In genomic region chr9:71830929-71831328, GRCh38 we compare ENCODE assay signal across 28 cellular contexts.
DNase-seq lines count a peak whose midpoint lies in the region; ATAC-seq, FAIRE-seq and TF ChIP-seq lines count a peak whose summit lies in the region.
"Had no signal": no experiment of that assay in that cellular context is flagged by ENCODE, and none has a peak within 500 bp of the region (broad histone marks: within the 10 kb centered on the region; RNA-seq: fewer than 3 reads in every experiment).

No MANE protein-coding gene starts in this region.

- peak; percentile 84 for ATAC-seq in PC-3
- ATAC-seq: gastrocnemius medialis; stimulated activated naive CD8-positive, alpha-beta T cell treated with anti-CD3 and anti-CD28 coated beads, Interleukin-15, amount 100 ng/mL, for 72 hours; T-cell had no signal

- TF ChIP-seq EP300 in SK-N-SH (IDR thresholded peaks at IDR 0.05; ENCODE audit: borderline replicate concordance in 1 of 2, low read depth in 1 of 2, low read length in 1 of 2), result no peak

- H3K27me3 ChIP-seq in PC-3 (ENCODE audit: low read length) (no peaks in the 10 kb centered on the region), dorsolateral prefrontal cortex (no peaks in the 10 kb centered on the region), small intestine (ENCODE audit: control insufficient read depth in 2 of 2, insufficient read depth in 2 of 2, low read length in 2 of 2) (no peaks in the 10 kb centered on the region), tibial artery (no peaks in the 10 kb centered on the region), SK-N-SH (ENCODE audit: insufficient read depth) (no peaks in the 10 kb centered on the region; the same call in 1 of the 2 replicates)
- H3K27me3 ChIP-seq: BLaER1 treated with 17β-estradiol and CSF1 and Interleukin-3, amounts not matched to agents 10 nM and 100 nM; cardiac muscle cell; gastrocnemius medialis; tibial nerve had no signal

- intact Hi-C loops in PC-3 (cut with micrococcal nuclease) (no loop called here), dorsolateral prefrontal cortex (cut with DNase I) (loop anchor here in 1 of 2 donors (2.0 kb wide), 1 partner anchor 80 kb away; the partner anchor contains the start of genes ABHD17B and C9orf85), tibial artery (cut with DNase I; ENCODE audit: low total_unique reads) (no loop called here)

- H3K4me2 ChIP-seq in PC-3 (ENCODE audit: low read length) (no peak overlapping the region), SK-N-SH (no peak overlapping the region)
- H3K4me2 ChIP-seq: BLaER1 treated with 17β-estradiol and CSF1 and Interleukin-3, amounts not matched to agents 10 nM and 100 nM had no signal

- H3K9me3 ChIP-seq in PC-3 (ENCODE audit: low read length) (peaks cover 7% of the 10 kb centered on the region; the same call in 1 of the 2 replicates), small intestine (ENCODE audit: control insufficient read depth, low read depth) (no peaks in the 10 kb centered on the region), tibial artery (no peaks in the 10 kb centered on the region), SK-N-SH (0 out of 2 replicates have a peak, but pooled peaks cover 4% of the 10 kb centered on the region)
- H3K9me3 ChIP-seq: gastrocnemius medialis had no signal

- H3K4me1 ChIP-seq in PC-3 (ENCODE audit: insufficient read depth, low read length) (peaks cover 7% of the 10 kb centered on the region; the same call in 1 of the 2 replicates), small intestine (ENCODE audit: control insufficient read depth in 2 of 2, insufficient read depth in 1 of 2, low read depth in 1 of 2, low read length in 1 of 2) (no peaks in the 10 kb centered on the region), tibial artery (no peaks in the 10 kb centered on the region), SK-N-SH (ENCODE audit: control insufficient read depth in 1 of 2, insufficient read depth in 2 of 2, low read depth in 1 of 2, low read length in 1 of 2) (no peaks in the 10 kb centered on the region)
- H3K4me1 ChIP-seq: BLaER1 treated with 17β-estradiol and CSF1 and Interleukin-3, amounts not matched to agents 10 nM and 100 nM; gastrocnemius medialis had no signal

- H3K79me2 ChIP-seq in PC-3 (ENCODE audit: low read length) (no peaks in the 10 kb centered on the region), SK-N-SH (ENCODE audit: insufficient read depth) (no peaks in the 10 kb centered on the region)

- no peak for DNase-seq in H54 (ENCODE audit: insufficient read length, low spot score)
- peak; percentile 53 for DNase-seq in PC-3
- DNase-seq in dorsolateral prefrontal cortex, result no peak
- peak; percentile 35 for DNase-seq in small intestine
- no peak for DNase-seq in HT-29 (ENCODE audit: low spot score)
- no peak for DNase-seq in NCI-H82 treated with DMSO at 0.1 percent for 48 hours (lab: John Stamatoyannopoulos, UW; ENCODE audit: unreplicated experiment)
- no peak for DNase-seq in tibial artery
- DNase-seq in SK-N-SH, result no peak
- DNase-seq: ACHN; activated B cell treated with CpG ODN at 0.5 μM for 24 hours; activated CD4-positive, alpha-beta T cell treated with anti-CD3 and anti-CD28 coated beads, Interleukin-2, amount 50 U/mL, for 1 hour; activated naive CD4-positive, alpha-beta T cell treated with anti-CD3 and anti-CD28 coated beads, Interleukin-2, amount 10 ng/mL, durations not matched to agents 7 days and 5 days; COR-L47; DMS79; gastrocnemius medialis; GF-D8; H9; MM.1S; naive B cell; NCI-H1417; NCI-H510A; stimulated activated naive CD8-positive, alpha-beta T cell treated with anti-CD3 and anti-CD28 coated beads, Interleukin-15, amount 100 ng/mL, for 72 hours; T-cell had no signal

- H3K9me2 ChIP-seq in PC-3 (replicated peaks; ENCODE audit: low read length), result no peaks in the 10 kb centered on the region
- no peaks in the 10 kb centered on the region for H3K9me2 ChIP-seq in SK-N-SH

- no peak for TF ChIP-seq CTCF in PC-3 (conservative IDR thresholded peaks at IDR 0.05; ENCODE audit: low read depth, low read length)
- no peak for TF ChIP-seq CTCF in dorsolateral prefrontal cortex (IDR thresholded peaks at IDR 0.05 in 54 of 56, conservative IDR thresholded peaks at IDR 0.05 in 2 of 56; ENCODE audit: low read depth in 1 of 56, partially characterized antibody in 56 of 56)
- TF ChIP-seq CTCF in tibial artery (IDR thresholded peaks at IDR 0.05), result no peak
- TF ChIP-seq CTCF in SK-N-SH (IDR thresholded peaks at IDR 0.05), result no peak

- FAIRE-seq in H54 (lab: Jason Lieb, UNC), result peak; percentile 57
- FAIRE-seq in small intestine (lab: Jason Lieb, UNC), result no peak
- FAIRE-seq: endometrium, RCC 7860 had no signal

- no peak overlapping the region for H3K9ac ChIP-seq in PC-3 (ENCODE audit: low read length)
- no peak overlapping the region for H3K9ac ChIP-seq in SK-N-SH
- H3K9ac ChIP-seq: BLaER1 treated with 17β-estradiol and CSF1 and Interleukin-3, amounts not matched to agents 10 nM and 100 nM had no signal

- CTCF ChIA-PET in PC-3 (lab: Charles Lee) (interaction anchor here (0.5 kb wide), 1 partner anchor 118 kb away, joined by 3 read pairs; no protein-coding TSS in a partner anchor), SK-N-SH (lab: Yijun Ruan, JAX) (interaction anchor here (1.4 kb wide), 1 partner anchor 24 kb away, joined by 3 read pairs; no protein-coding TSS in a partner anchor)

- H2AFZ ChIP-seq in PC-3 (ENCODE audit: low read length) (no peak overlapping the region), SK-N-SH (ENCODE audit: low read depth) (no peak overlapping the region)

- no peak overlapping the region for H3K4me3 ChIP-seq in PC-3 (ENCODE audit: low read length)
- no peak overlapping the region for H3K4me3 ChIP-seq in dorsolateral prefrontal cortex
- H3K4me3 ChIP-seq in small intestine (ENCODE audit: low read depth in 1 of 2, low read length in 2 of 2), result no peak overlapping the region
- H3K4me3 ChIP-seq in tibial artery, result no peak overlapping the region
- no peak overlapping the region for H3K4me3 ChIP-seq in SK-N-SH (ENCODE audit: low read depth in 2 of 2, low read length in 1 of 2)
- H3K4me3 ChIP-seq: BLaER1 treated with 17β-estradiol and CSF1 and Interleukin-3, amounts not matched to agents 10 nM and 100 nM; cardiac muscle cell; gastrocnemius medialis; tibial nerve had no signal

- H3F3A ChIP-seq in PC-3 (ENCODE audit: low read length, unreplicated experiment), result no peaks in the 10 kb centered on the region
- H3F3A ChIP-seq in SK-N-SH (replicated peaks; ENCODE audit: insufficient read depth), result no peaks in the 10 kb centered on the region

- 51 to 71% (median 52%) methylated on average over 1 of the region's 1 CpG for WGBS in small intestine, 3 donors
- WGBS in SK-N-SH (ENCODE audit: low lambda C conversion rate), result 0% methylated on average over 1 of the region's 1 CpG

- TF ChIP-seq RAD21 in SK-N-SH (IDR thresholded peaks at IDR 0.05; ENCODE audit: low read length), result no peak

- H3K36me3 ChIP-seq in PC-3 (ENCODE audit: low read depth, low read length) (no peaks in the 10 kb centered on the region), small intestine (ENCODE audit: control insufficient read depth in 2 of 2, insufficient read depth in 2 of 2, low read length in 2 of 2) (no peaks in the 10 kb centered on the region), tibial artery (no peaks in the 10 kb centered on the region), SK-N-SH (replicated peaks in 1 of 2; ENCODE audit: control insufficient read depth in 1 of 2, insufficient read depth in 2 of 2, low read length in 1 of 2) (no peaks in the 10 kb centered on the region)
- H3K36me3 ChIP-seq: BLaER1 treated with 17β-estradiol and CSF1 and Interleukin-3, amounts not matched to agents 10 nM and 100 nM; cardiac muscle cell; gastrocnemius medialis; tibial nerve had no signal

- POLR2A ChIA-PET in PC-3 (lab: Charles Lee; ENCODE audit: unreplicated experiment) (no interaction called here), SK-N-SH (lab: Yijun Ruan, JAX) (no interaction called here)

- no peak for TF ChIP-seq POLR2A in H54 (IDR thresholded peaks at IDR 0.05; ENCODE audit: low read depth, low read length)

- H3K27ac ChIP-seq in PC-3 (ENCODE audit: low read length) (no peak overlapping the region), dorsolateral prefrontal cortex (peak overlapping the region in 57 of 59 donors; percentile 52 to 97 (median 86)), small intestine (ENCODE audit: low read depth in 1 of 2, low read length in 1 of 2) (no peak overlapping the region), tibial artery (no peak overlapping the region), SK-N-SH (ENCODE audit: low read depth in 2 of 2, low read length in 1 of 2) (no peak overlapping the region)
- H3K27ac ChIP-seq: BLaER1 treated with 17β-estradiol and CSF1 and Interleukin-3, amounts not matched to agents 10 nM and 100 nM; cardiac muscle cell; gastrocnemius medialis had no signal

- H4K20me1 ChIP-seq in PC-3 (ENCODE audit: low read length), result no peaks in the 10 kb centered on the region
- H4K20me1 ChIP-seq in SK-N-SH (ENCODE audit: insufficient read depth), result no peaks in the 10 kb centered on the region
- H4K20me1 ChIP-seq: BLaER1 treated with 17β-estradiol and CSF1 and Interleukin-3, amounts not matched to agents 10 nM and 100 nM had no signal

- no TSS peak for BruUV-seq in PC-3 (replicated peaks; lab: Mats Ljungman, UMichigan)

TF ChIP-seq in SK-N-SH, 30 proteins besides CTCF, POLR2A, EP300 and RAD21:
- no peak for TF ChIP-seq POLR2AphosphoS5 (IDR thresholded peaks at IDR 0.05; ENCODE audit: low read depth, low read length)
- TF ChIP-seq PBX3 (IDR thresholded peaks at IDR 0.05), result no peak
- no peak for TF ChIP-seq CHD2 (IDR thresholded peaks at IDR 0.05; ENCODE audit: low read length, partially characterized antibody)

Comparison
In these comparisons a context has a peak if more than half of its experiments do, and no peak if none do; other contexts are left out.
1. DNase-seq: peak in PC-3 (single experiment) and small intestine (single experiment); none in H54 (single experiment), dorsolateral prefrontal cortex (0 of 10), HT-29 (single experiment), NCI-H82 treated with DMSO at 0.1 percent for 48 hours (single experiment), tibial artery (0 of 2) and SK-N-SH (single experiment).
2. H3K27ac ChIP-seq: peak in dorsolateral prefrontal cortex (57 of 59); none in PC-3 (single experiment), small intestine (0 of 2), tibial artery (0 of 2) and SK-N-SH (0 of 2).